ENCODE assay signal across 8 cellular contexts in the genomic region with DNA sequence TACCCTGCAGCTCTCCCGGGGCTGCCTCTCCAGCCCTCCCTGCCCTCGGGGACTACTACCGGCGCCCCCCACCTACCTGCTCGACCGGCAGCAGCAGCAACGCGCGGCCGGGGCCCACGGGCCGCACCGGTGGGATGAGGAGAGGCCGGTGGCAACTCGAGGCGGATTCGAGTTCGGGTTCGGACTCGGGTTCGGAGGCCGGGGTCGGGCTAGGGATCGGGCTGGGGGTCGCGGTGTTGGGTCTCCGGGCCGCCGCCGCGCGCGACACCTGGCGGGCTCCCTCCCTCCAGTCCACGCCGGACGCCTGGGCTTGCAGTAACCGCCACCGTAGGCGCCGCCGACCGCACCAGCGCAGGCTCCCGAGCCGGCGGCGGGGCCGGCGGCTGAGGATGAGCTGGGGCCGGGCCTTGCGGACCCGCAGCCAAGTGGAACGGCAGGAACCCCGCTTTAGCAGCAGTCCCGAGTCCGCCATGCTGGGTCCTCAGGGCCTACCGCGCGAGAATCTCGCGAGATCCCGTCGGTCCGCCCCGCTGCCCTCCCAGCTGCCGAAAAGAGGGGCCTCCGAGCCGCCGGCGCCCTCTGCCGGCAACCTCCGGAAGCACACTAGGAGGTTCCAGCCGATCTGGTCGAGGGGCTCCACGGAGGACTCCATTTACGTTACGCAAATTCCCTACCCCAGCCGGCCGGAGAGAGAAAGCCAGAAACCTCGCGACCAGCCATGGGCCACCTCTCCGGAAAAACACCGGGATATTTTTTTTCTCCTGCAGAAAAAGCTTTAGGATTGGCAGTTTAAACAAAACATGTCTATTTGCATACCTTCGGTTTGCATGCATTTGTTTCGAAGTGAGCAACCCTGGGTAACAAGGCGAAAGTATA. TPM values are rescaled to one million over a fixed set of nuclear protein-coding genes. Genes with fewer than 3 reads are reported as not detected.
DNase-seq lines count a peak whose midpoint lies in the region; ATAC-seq and TF ChIP-seq lines count a peak whose summit lies in the region.

A gene (minus strand): TSS at position 483 of the 876 bp plus-strand sequence. CDS start 11 bp downstream, at position 472.

- peak within 1 kb of the TSS in 55 of 59 donors; percentile 1 to 90 (median 75) for H3K27ac ChIP-seq in dorsolateral prefrontal cortex
- peak within 1 kb of the TSS; percentile 66 to 76 (median 67) for H3K27ac ChIP-seq in right lobe of liver

- intact Hi-C loops in dorsolateral prefrontal cortex (cut with DNase I) (loop anchor here (1.0 to 5.0 kb wide), 6 partner anchors 23 to 148 kb away; a partner anchor contains a TSS), right lobe of liver (cut with DNase I) (no loop called here)

- 4% methylated on average over 28 of the region's 87 CpGs for whole genome bisulfite sequencing in right lobe of liver (ENCODE audit: insufficient coverage, low coverage, low lambda C conversion rate, missing lambda C conversion rate)

- peak; percentile 63 for TF ChIP-seq POLR2A in right lobe of liver (IDR thresholded peaks at IDR 0.05)

- TF ChIP-seq CTCF in dorsolateral prefrontal cortex (IDR thresholded peaks at IDR 0.05 in 54 of 56, conservative IDR thresholded peaks at IDR 0.05 in 2 of 56; ENCODE audit: low read depth in 1 of 56, partially characterized antibody in 56 of 56) (peak; percentile 93 to 100 (median 98)), right lobe of liver (IDR thresholded peaks at IDR 0.05) (peak; percentile 95 to 98 (median 96))

- H3K4me1 ChIP-seq in right lobe of liver = peaks cover 0 to 11% (median 5%) of the 10 kb centered on the region in 4 donors

- H3K27me3 ChIP-seq in dorsolateral prefrontal cortex = no peaks in the 10 kb centered on the region
- H3K27me3 ChIP-seq in right lobe of liver = no peaks in the 10 kb centered on the region

- H3K9me3 ChIP-seq in right lobe of liver = no peaks in the 10 kb centered on the region

- DNase-seq in CD1c-positive myeloid dendritic cell (ENCODE audit: extremely low spot score) (peak; percentile 97), NCI-H748 treated with DMSO at 0.1 percent for 48 hours (lab: John Stamatoyannopoulos, UW) (peak; percentile 37), dorsolateral prefrontal cortex (peak; percentile 85 to 95 (median 92)), right lobe of liver (peak; percentile 94 to 96 (median 94))
- DNase-seq in activated CD4-positive, alpha-beta T cell treated with anti-CD3 and anti-CD28 coated beads, Interleukin-2, amount 50 U/mL, for 4 hours = peak; percentile 94
- peak; percentile 92 to 94 for DNase-seq in stimulated activated CD4-positive, alpha-beta T cell treated with anti-CD3 and anti-CD28 coated beads, Interleukin-4, amount 100 ng/mL, for 4 hours

- H3K4me3 ChIP-seq in dorsolateral prefrontal cortex (peak within 1 kb of the TSS; percentile 70 to 100 (median 95)), right lobe of liver (peak within 1 kb of the TSS; percentile 92 to 98 (median 98))

- H3K36me3 ChIP-seq in right lobe of liver = peaks cover 0 to 18% (median 3%) of the 10 kb centered on the region in 4 donors

- ATAC-seq in GM19351 (IDR thresholded peaks at IDR 0.05; ENCODE audit: unreplicated experiment) = peak; percentile 89
- peak; percentile 92 for ATAC-seq in HG03521 (IDR thresholded peaks at IDR 0.05; ENCODE audit: unreplicated experiment)
- peak; percentile 98 to 100 (median 100) for ATAC-seq in right lobe of liver

RNA-seq across cellular contexts. Expression of the gene that starts here (rescaled TPM):
- total RNA-seq in dorsolateral prefrontal cortex = 10 to 100 TPM; 24.8 to 48.9 (median 33.6) TPM
- total RNA-seq in right lobe of liver = 10 to 100 TPM in 3 of 6 experiments, 1 to 10 TPM in 3; 8.9 to 13.1 (median 10.7) TPM

Comparison
In these comparisons a context has a peak if more than half of its experiments do, and no peak if none do; other contexts are left out.
1. Peak in every context shown above with its lines: DNase-seq, ATAC-seq, H3K4me3 ChIP-seq and H3K27ac ChIP-seq.
2. DNase-seq: peak in every context shown above with its lines; median percentile 97 in CD1c-positive myeloid dendritic cell; 94 in activated CD4-positive, alpha-beta T cell treated with anti-CD3 and anti-CD28 coated beads, Interleukin-2, amount 50 U/mL, for 4 hours; 94 in right lobe of liver; 93 in stimulated activated CD4-positive, alpha-beta T cell treated with anti-CD3 and anti-CD28 coated beads, Interleukin-4, amount 100 ng/mL, for 4 hours; 92 in dorsolateral prefrontal cortex; 37 in NCI-H748 treated with DMSO at 0.1 percent for 48 hours.
3. intact Hi-C loops: an anchor here in dorsolateral prefrontal cortex (1.0 to 5.0 kb wide); none called in right lobe of liver.